13 cellular contexts compared by ENCODE assay signal in genomic region chr10:119448579-119449209, GRCh38.
"Had no signal": no experiment of that assay in that cellular context is flagged by ENCODE, and none has a peak within 500 bp of the region (broad histone marks: within the 10 kb centered on the region; RNA-seq: fewer than 3 reads in every experiment).

No MANE protein-coding gene starts in this region.

- DNase-seq: activated B cell treated with CpG ODN at 0.5 μM for 24 hours; activated CD4-positive, alpha-beta T cell treated with anti-CD3 and anti-CD28 coated beads for 48 hours; activated CD8-positive, alpha-beta T cell treated with anti-CD3 and anti-CD28 coated beads for 36 hours; activated effector memory CD4-positive, alpha-beta T cell treated with anti-CD3 and anti-CD28 coated beads, Interleukin-2, amount 50 U/mL, for 16 hours; activated naive CD8-positive, alpha-beta T cell treated with anti-CD3 and anti-CD28 coated beads for 36 hours; activated T-cell treated with anti-CD3 and anti-CD28 coated beads, Interleukin-2, amount 50 U/mL, for 48 hours; effector memory CD4-positive, alpha-beta T cell; foreskin melanocyte; immature natural killer cell; naive thymus-derived CD8-positive, alpha-beta T cell; stimulated activated CD4-positive, alpha-beta T cell treated with anti-CD3 and anti-CD28 coated beads, Interleukin-12 subunit alpha, Interleukin-12 subunit beta, amount 100 ng/mL, for 4 hours; stimulated activated CD4-positive, alpha-beta T cell treated with anti-CD3 and anti-CD28 coated beads, Interleukin-2, amount 100 ng/mL, for 24 hours; stomach had no signal

- H3K27ac ChIP-seq: stomach had no signal

- H3K4me3 ChIP-seq: stomach had no signal

- H3K9me3 ChIP-seq: stomach had no signal

- ATAC-seq: activated CD8-positive, alpha-beta T cell treated with anti-CD3 and anti-CD28 coated beads for 36 hours; naive thymus-derived CD8-positive, alpha-beta T cell had no signal

- H3K27me3 ChIP-seq: stomach had no signal
